Comparison of ENCODE assay signal across 17 cellular contexts in the genomic region with DNA sequence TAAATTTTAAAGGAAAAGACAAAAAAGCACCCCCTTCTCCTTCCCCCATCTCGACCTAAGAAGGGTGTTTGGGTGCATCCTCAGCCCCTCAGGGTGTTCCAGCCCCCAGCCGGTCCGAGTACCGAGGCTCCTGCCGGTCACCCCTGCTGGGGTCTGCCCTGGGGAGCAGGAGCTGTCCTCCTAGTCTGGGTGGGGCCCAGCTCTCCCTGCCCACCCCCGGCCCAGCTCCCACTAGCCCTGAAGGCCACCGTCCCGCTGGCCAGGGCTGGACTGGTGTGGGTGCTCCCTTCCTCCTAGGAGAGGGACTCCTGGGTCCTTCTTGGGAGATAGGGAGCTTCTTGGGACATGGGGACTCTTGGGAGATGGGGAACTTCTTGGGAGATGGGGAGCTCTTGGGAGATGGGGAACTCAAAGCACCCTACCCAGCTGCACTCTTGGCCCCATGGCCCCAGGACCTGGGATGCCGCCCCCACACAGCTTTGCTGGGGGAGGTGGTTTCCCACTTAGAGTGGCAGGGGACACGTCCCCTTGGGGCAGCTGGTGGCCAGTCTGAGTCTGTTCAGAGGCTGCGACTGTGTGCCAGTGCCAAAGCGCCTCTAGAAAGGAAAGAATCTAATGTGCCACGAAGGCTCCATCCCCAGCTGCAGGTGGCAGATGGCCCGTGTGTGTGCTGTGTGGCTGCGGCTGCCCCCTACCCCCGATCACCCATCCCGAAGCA.
"Had no signal": no experiment of that assay in that cellular context is flagged by ENCODE, and none has a peak within 500 bp of the region (broad histone marks: within the 10 kb centered on the region; RNA-seq: fewer than 3 reads in every experiment).

No MANE protein-coding gene starts in this region.

- H3K4me3 ChIP-seq: adrenal gland, heart right ventricle, stomach, thoracic aorta had no signal

- H3K36me3 Mint-ChIP-seq: activated naive CD4-positive, alpha-beta T cell treated with anti-CD3 and anti-CD28 coated beads, Interleukin-2, amount 50 U/mL, for 24 hours; natural killer cell had no signal

- H3K27ac Mint-ChIP-seq: activated naive CD4-positive, alpha-beta T cell treated with anti-CD3 and anti-CD28 coated beads, Interleukin-2, amount 50 U/mL, for 24 hours; activated T-helper 2 cell treated with anti-CD3 and anti-CD28 coated beads, Interferon-gamma antibody, Interleukin-2, Interleukin-4, amounts not matched to agents 10 μg/mL and 5 μg/mL and 100 μg/mL, durations not matched to agents 14 hours and 24 hours and 36 hours; natural killer cell; progenitor cell of endocrine pancreas had no signal

- H3K4me1 ChIP-seq: adrenal gland, heart right ventricle, stomach had no signal

- H3K4me3 Mint-ChIP-seq: activated naive CD4-positive, alpha-beta T cell treated with anti-CD3 and anti-CD28 coated beads, Interleukin-2, amount 50 U/mL, for 24 hours; natural killer cell had no signal

- H3K27ac ChIP-seq: adrenal gland, epithelial cell of prostate, heart right ventricle, stomach, thoracic aorta had no signal

- ATAC-seq: heart right ventricle, left lobe of liver, natural killer cell had no signal

- H3K9me3 ChIP-seq: adrenal gland, heart right ventricle, stomach, thoracic aorta had no signal

- H3K36me3 ChIP-seq: adrenal gland, heart right ventricle, stomach, thoracic aorta had no signal

- H3K4me1 Mint-ChIP-seq: activated naive CD4-positive, alpha-beta T cell treated with anti-CD3 and anti-CD28 coated beads, Interleukin-2, amount 50 U/mL, for 24 hours; natural killer cell had no signal

- H3K9me3 Mint-ChIP-seq: activated naive CD4-positive, alpha-beta T cell treated with anti-CD3 and anti-CD28 coated beads, Interleukin-2, amount 50 U/mL, for 24 hours; activated T-helper 2 cell treated with anti-CD3 and anti-CD28 coated beads, Interferon-gamma antibody, Interleukin-2, Interleukin-4, amounts not matched to agents 10 μg/mL and 5 μg/mL and 100 μg/mL, durations not matched to agents 14 hours and 24 hours and 36 hours; natural killer cell had no signal

- H3K27me3 Mint-ChIP-seq: activated naive CD4-positive, alpha-beta T cell treated with anti-CD3 and anti-CD28 coated beads, Interleukin-2, amount 50 U/mL, for 24 hours had no signal

- DNase-seq: activated CD4-positive, alpha-beta T cell treated with anti-CD3 and anti-CD28 coated beads, Interleukin-2, amount 50 U/mL, for 1 hour; activated CD4-positive, CD25-positive, alpha-beta regulatory T cell; activated T-cell treated with anti-CD3 and anti-CD28 coated beads for 4 hours; adrenal gland; foreskin melanocyte; mesenchymal stem cell; natural killer cell; stimulated activated CD4-positive, alpha-beta T cell treated with anti-CD3 and anti-CD28 coated beads, Interleukin-12 subunit alpha, Interleukin-12 subunit beta, amount 100 ng/mL, for 4 hours; stimulated activated CD4-positive, alpha-beta T cell treated with anti-CD3 and anti-CD28 coated beads, Interleukin-2, amount 100 ng/mL, for 24 hours; stomach had no signal

- H3K27me3 ChIP-seq: adrenal gland, heart right ventricle, stomach had no signal
